Comparison of ENCODE assay signal across 8 cellular contexts in the genomic region with DNA sequence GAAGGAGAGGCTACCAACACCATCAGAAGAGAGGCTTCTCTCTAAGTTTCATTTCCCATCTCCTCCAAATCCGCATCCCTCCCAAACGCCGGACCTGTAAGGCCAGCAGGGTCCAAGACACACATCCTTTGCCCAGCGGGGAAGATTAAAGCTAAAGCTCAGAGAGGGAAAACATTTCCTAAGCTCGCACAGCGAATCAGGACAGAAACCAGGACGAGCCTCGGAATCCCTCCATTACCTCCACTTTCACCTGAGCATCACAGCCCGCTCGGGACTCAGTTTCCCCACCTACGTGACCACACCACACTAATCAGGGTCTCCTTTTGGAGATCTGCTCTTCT. TPM values are rescaled to one million over a fixed set of nuclear protein-coding genes. Genes with fewer than 3 reads are reported as not detected.
A peak's percentile ranks its signal among the peaks of the same experiment; 100 is the strongest.
DNase-seq lines count a peak whose midpoint lies in the region; ATAC-seq, FAIRE-seq and TF ChIP-seq lines count a peak whose summit lies in the region.

No MANE protein-coding gene starts in this region.

- H3K27me3 Mint-ChIP-seq in activated T-cell treated with anti-CD3 and anti-CD28 coated beads, Interleukin-2, amount 50 U/mL, for 24 hours: peaks cover 8% of the 10 kb centered on the region
- H3K27me3 Mint-ChIP-seq in activated naive CD8-positive, alpha-beta T cell: no peaks in the 10 kb centered on the region

- H3K4me1 ChIP-seq in kidney (ENCODE audit: control insufficient read depth in 1 of 2, insufficient read depth in 1 of 2, low read depth in 1 of 2, low read length in 2 of 2) (peaks cover 9 to 24% of the 10 kb centered on the region in 2 donors), thyroid gland (peaks cover 18 to 21% of the 10 kb centered on the region in 2 donors)

- H3K9ac ChIP-seq in kidney (ENCODE audit: low read length in 2 of 2): peak overlapping the region; percentile 6 to 91

- H3K36me3 ChIP-seq in kidney (ENCODE audit: control insufficient read depth in 1 of 2, insufficient read depth in 2 of 2, low read length in 2 of 2): no peaks in the 10 kb centered on the region
- no peaks in the 10 kb centered on the region for H3K36me3 ChIP-seq in thyroid gland

- H3K4me3 Mint-ChIP-seq in activated T-cell treated with anti-CD3 and anti-CD28 coated beads, Interleukin-2, amount 50 U/mL, for 24 hours: peak overlapping the region; percentile 86
- H3K4me3 Mint-ChIP-seq in activated naive CD8-positive, alpha-beta T cell: peak overlapping the region; percentile 90

- peaks cover 22% of the 10 kb centered on the region for H3K36me3 Mint-ChIP-seq in activated T-cell treated with anti-CD3 and anti-CD28 coated beads, Interleukin-2, amount 50 U/mL, for 24 hours (ENCODE audit: low read depth)
- H3K36me3 Mint-ChIP-seq in activated naive CD8-positive, alpha-beta T cell: peaks cover 4% of the 10 kb centered on the region

- no peak for TF ChIP-seq CTCF in kidney (IDR thresholded peaks at IDR 0.05; ENCODE audit: borderline replicate concordance, extremely low read depth, insufficient read depth)
- no peak for TF ChIP-seq CTCF in thyroid gland (IDR thresholded peaks at IDR 0.05)

- peaks cover 40% of the 10 kb centered on the region for H3K4me1 Mint-ChIP-seq in activated T-cell treated with anti-CD3 and anti-CD28 coated beads, Interleukin-2, amount 50 U/mL, for 24 hours (ENCODE audit: low read depth)
- H3K4me1 Mint-ChIP-seq in activated naive CD8-positive, alpha-beta T cell (ENCODE audit: low read depth): peaks cover 30% of the 10 kb centered on the region

- FAIRE-seq in kidney (lab: Jason Lieb, UNC): no peak

- no peaks in the 10 kb centered on the region for H3K27me3 ChIP-seq in thyroid gland

- H3K27ac ChIP-seq in kidney (ENCODE audit: low read depth in 2 of 2, low read length in 2 of 2) (peak overlapping the region; percentile 71 to 94), thyroid gland (peak overlapping the region in 2 of 3 donors; percentile 94 to 98)

- intact Hi-C loops in kidney (cut with DNase I): no loop called here
- intact Hi-C loops in thyroid gland (cut with DNase I): no loop called here

- peak overlapping the region; percentile 94 for H3K27ac Mint-ChIP-seq in activated T-cell treated with anti-CD3 and anti-CD28 coated beads, Interleukin-2, amount 50 U/mL, for 24 hours
- H3K27ac Mint-ChIP-seq in activated naive CD8-positive, alpha-beta T cell: peak overlapping the region; percentile 34

- no peaks in the 10 kb centered on the region for H3K9me3 Mint-ChIP-seq in activated T-cell treated with anti-CD3 and anti-CD28 coated beads, Interleukin-2, amount 50 U/mL, for 24 hours
- H3K9me3 Mint-ChIP-seq in activated naive CD8-positive, alpha-beta T cell (ENCODE audit: low read depth): no peaks in the 10 kb centered on the region

- 0% methylated on average over 11 of the region's 11 CpGs for WGBS in thyroid gland, 2 donors

- TF ChIP-seq POLR2A in thyroid gland (IDR thresholded peaks at IDR 0.05): no peak

- no peak for DNase-seq in activated T-cell treated with anti-CD3 and anti-CD28 coated beads, Interleukin-2, amount 50 U/mL, for 24 hours
- no peak for DNase-seq in activated T-cell treated with anti-CD3 and anti-CD28 coated beads, Interleukin-2, amount 50 U/mL, for 48 hours
- DNase-seq in kidney (no peak), thyroid gland (no peak), NCI-H146 (lab: John Stamatoyannopoulos, UW) (no peak), RKO (ENCODE audit: low spot score) (no peak)

- H3K9me3 ChIP-seq in kidney (ENCODE audit: control insufficient read depth in 1 of 2, low read length in 2 of 2) (no peaks in the 10 kb centered on the region), thyroid gland (no peaks in the 10 kb centered on the region)

- no peak for ATAC-seq in HG02588 (IDR thresholded peaks at IDR 0.05; ENCODE audit: unreplicated experiment)

- peak overlapping the region; percentile 29 to 98 for H3K4me3 ChIP-seq in kidney (ENCODE audit: low read length in 2 of 2)
- H3K4me3 ChIP-seq in thyroid gland (replicated peaks in 1 of 3): peak overlapping the region in 1 of 3 donors; percentile 53

RNA-seq across cellular contexts. Expression of a gene that starts 0.7 kb away (rescaled TPM):
- total RNA-seq in kidney (0.98 TPM), thyroid gland (1 to 10 TPM; 1.6 to 3.3 (median 2.4) TPM)
- polyA plus RNA-seq in kidney (ENCODE audit: insufficient read depth, low read depth, low replicate concordance): 0.73 TPM

RNA-seq across cellular contexts. Expression of a gene that starts 29.8 kb away (rescaled TPM):
- total RNA-seq in kidney (7.3 TPM), thyroid gland (1 to 10 TPM; 1.8 to 7.3 (median 4.6) TPM)
- 8.2 TPM for polyA plus RNA-seq in kidney (ENCODE audit: insufficient read depth, low read depth, low replicate concordance)

RNA-seq across cellular contexts. Expression of a gene that starts 31.2 kb away (rescaled TPM):
- 2.2 TPM for total RNA-seq in kidney
- 0.69 TPM for polyA plus RNA-seq in kidney (ENCODE audit: insufficient read depth, low read depth, low replicate concordance)
- total RNA-seq in thyroid gland: 1 to 10 TPM in 1 of 4 donors, under 1 TPM in 1, not detected in 2; 0.73 to 1.1 TPM

RNA-seq across cellular contexts. Expression of a gene that starts 40.2 kb away (rescaled TPM):
- total RNA-seq in kidney (105 TPM), thyroid gland (10 to 100 TPM; 34.3 to 50.8 (median 45.1) TPM)
- 36.3 TPM for polyA plus RNA-seq in kidney (ENCODE audit: insufficient read depth, low read depth, low replicate concordance)

RNA-seq across cellular contexts. Expression of a gene that starts 43.4 kb away (rescaled TPM):
- 60.8 TPM for total RNA-seq in kidney
- polyA plus RNA-seq in kidney (ENCODE audit: insufficient read depth, low read depth, low replicate concordance): 107 TPM
- total RNA-seq in thyroid gland: 100 to 1,000 TPM in 2 of 4 donors, 10 to 100 TPM in 2; 89.1 to 157 (median 113) TPM
